1 cellular context compared by ENCODE assay signal in the genomic region with DNA sequence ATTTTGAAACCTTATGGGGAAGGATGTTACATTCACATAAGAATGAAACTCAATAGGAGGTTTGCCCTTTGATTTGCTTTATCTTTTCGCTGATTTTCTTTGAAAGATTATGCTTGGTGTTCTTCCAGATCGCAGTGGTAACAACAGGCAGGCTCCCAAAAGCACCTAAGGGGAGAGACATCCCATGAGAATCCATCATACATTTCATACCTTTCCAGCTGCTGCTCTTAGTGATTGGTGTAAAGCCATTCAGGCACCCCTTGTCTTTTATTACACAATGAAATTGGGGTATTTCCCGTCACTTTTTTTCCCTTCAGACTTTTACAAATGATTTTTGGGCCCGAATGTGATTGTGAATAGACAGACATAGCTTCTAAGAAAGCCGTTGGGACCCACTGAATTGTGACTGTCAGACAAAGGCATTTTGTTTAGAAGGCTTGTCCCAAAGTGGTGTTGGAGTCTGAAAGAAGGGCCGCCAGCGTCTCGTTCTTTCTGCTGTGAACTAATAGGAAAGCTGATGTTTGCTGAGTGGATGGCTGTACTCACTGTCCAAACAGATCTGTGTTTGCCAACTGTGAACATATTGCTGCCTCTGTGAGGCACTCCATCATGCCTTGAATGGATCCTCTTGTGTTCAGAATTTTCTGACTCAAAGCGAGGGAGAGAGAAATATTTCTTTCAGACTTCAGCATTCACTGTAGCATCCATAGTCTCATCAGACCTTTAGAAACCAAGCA.
TF ChIP-seq lines count a peak whose summit lies in the region.

No MANE protein-coding gene starts in this region.

TF ChIP-seq in HepG2, 621 proteins besides CTCF, POLR2A, EP300 and RAD21 (continued from another document):
- TF ChIP-seq HDAC1 (CRISPR knock-in tag; IDR thresholded peaks at IDR 0.05) = peak; percentile 72; the same call in 1 of the 2 replicates
- no peak for TF ChIP-seq ZFYVE20 (CRISPR knock-in tag; IDR thresholded peaks at IDR 0.05; ENCODE audit: borderline replicate concordance, low read depth)
- TF ChIP-seq, protein P1, sequence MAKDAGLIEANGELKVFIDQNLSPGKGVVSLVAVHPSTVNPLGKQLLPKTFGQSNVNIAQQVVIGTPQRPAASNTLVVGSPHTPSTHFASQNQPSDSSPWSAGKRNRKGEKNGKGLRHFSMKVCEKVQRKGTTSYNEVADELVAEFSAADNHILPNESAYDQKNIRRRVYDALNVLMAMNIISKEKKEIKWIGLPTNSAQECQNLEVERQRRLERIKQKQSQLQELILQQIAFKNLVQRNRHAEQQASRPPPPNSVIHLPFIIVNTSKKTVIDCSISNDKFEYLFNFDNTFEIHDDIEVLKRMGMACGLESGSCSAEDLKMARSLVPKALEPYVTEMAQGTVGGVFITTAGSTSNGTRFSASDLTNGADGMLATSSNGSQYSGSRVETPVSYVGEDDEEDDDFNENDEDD (CRISPR knock-in tag; IDR thresholded peaks at IDR 0.05; ENCODE audit: borderline replicate concordance) = peak; percentile 21; the same call in 1 of the 2 replicates
- no peak for TF ChIP-seq PLRG1 (conservative IDR thresholded peaks at IDR 0.05)
- TF ChIP-seq THAP11 (CRISPR knock-in tag; IDR thresholded peaks at IDR 0.05) = peak; percentile 53
- peak; percentile 79 for TF ChIP-seq MED1 (CRISPR knock-in tag; IDR thresholded peaks at IDR 0.05)
